Comparison of ENCODE assay signal across 8 cellular contexts in genomic region chr19:13262450-13262849, GRCh38.
A peak's percentile ranks its signal among the peaks of the same experiment; 100 is the strongest.
DNase-seq lines count a peak whose midpoint lies in the region; ATAC-seq and TF ChIP-seq lines count a peak whose summit lies in the region.

No MANE protein-coding gene starts in this region.

- in situ Hi-C loops in T47D (cut with HindIII; ENCODE audit: low pct_unique_long_range_greater_than_20kb, low sequenced_read_pairs): no loop called here

- CTCF ChIA-PET in AG04449 (lab: Yijun Ruan, JAX): interaction anchor here (0.7 to 6.6 kb wide), 34 partner anchors 8 to 315 kb away, joined by 3 to 130 read pairs (median 5); partner anchors contain the start of genes LYL1 and NACC1

- ATAC-seq in left lobe of liver: peak; percentile 88
- no peak for ATAC-seq in HG03520 (IDR thresholded peaks at IDR 0.05; ENCODE audit: unreplicated experiment)

- peak; percentile 48 for TF ChIP-seq CTCF in AG04449 (IDR thresholded peaks at IDR 0.05; ENCODE audit: insufficient read depth, low read length, missing control alignments)
- peak; percentile 57 for TF ChIP-seq CTCF in GM10266 (IDR thresholded peaks at IDR 0.05; ENCODE audit: control insufficient read depth, insufficient read depth, low read depth, missing control alignments)

- no peak overlapping the region for H3K4me3 ChIP-seq in AG04449 (ENCODE audit: low read depth, low read length)

- POLR2A ChIA-PET in AG04449 (lab: Yijun Ruan, JAX): interaction anchor here (0.6 to 1.0 kb wide), 2 partner anchors 110 to 285 kb away, joined by 3 to 4 read pairs; no protein-coding TSS in a partner anchor

- DNase-seq in AG04449 (ENCODE audit: low read depth, low spot score): no peak
- peak; percentile 67 for DNase-seq in GM10266 (ENCODE audit: extremely low spot score)
- DNase-seq in NCI-H2171 treated with DMSO at 0.1 percent for 48 hours (lab: John Stamatoyannopoulos, UW): peak; percentile 51
- peak; percentile 45 to 60 for DNase-seq in T47D (ENCODE audit: low read depth in 1 of 2, low spot score in 1 of 2)
- no peak for DNase-seq in left lobe of liver (ENCODE audit: low spot score)
- no peak for DNase-seq in activated naive CD4-positive, alpha-beta T cell (lab: John Stamatoyannopoulos, UW)
- no peak for DNase-seq in amniotic stem cell (lab: John Stamatoyannopoulos, UW)

Comparison
In these comparisons a context has a peak if more than half of its experiments do, and no peak if none do; other contexts are left out.
1. DNase-seq: peak in GM10266 (single experiment), NCI-H2171 treated with DMSO at 0.1 percent for 48 hours (single experiment) and T47D (2 of 2); none in AG04449 (single experiment), left lobe of liver (single experiment), activated naive CD4-positive, alpha-beta T cell (0 of 4) and amniotic stem cell (single experiment).